16 cellular contexts compared by ENCODE assay signal in the genomic region with DNA sequence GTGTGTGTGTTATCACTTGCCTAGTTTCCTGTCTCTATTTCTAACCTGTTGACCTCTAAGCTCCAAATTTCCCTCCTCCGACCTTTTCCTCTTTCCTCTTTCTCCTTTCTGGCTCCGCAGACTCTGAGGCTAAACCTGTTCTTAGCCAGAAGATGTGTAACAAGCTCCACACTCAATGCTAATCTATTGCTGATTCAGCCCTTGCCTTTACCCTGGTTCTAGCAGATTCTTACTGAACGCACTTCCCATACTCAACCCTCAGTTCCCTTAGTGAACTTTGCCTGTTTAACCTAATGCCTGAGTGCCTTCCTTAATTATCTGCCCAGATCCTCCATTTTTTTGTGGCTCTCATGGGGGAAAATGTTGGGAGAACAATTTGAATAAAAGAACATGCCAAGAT. TPM values are rescaled to one million over a fixed set of nuclear protein-coding genes. Genes with fewer than 3 reads are reported as not detected.
A peak's percentile ranks its signal among the peaks of the same experiment; 100 is the strongest.
DNase-seq lines count a peak whose midpoint lies in the region; ATAC-seq, FAIRE-seq and TF ChIP-seq lines count a peak whose summit lies in the region.
"Had no signal": no experiment of that assay in that cellular context is flagged by ENCODE, and none has a peak within 500 bp of the region (broad histone marks: within the 10 kb centered on the region; RNA-seq: fewer than 3 reads in every experiment).

No MANE protein-coding gene starts in this region.

- H3K27me3 ChIP-seq in right lobe of liver (no peaks in the 10 kb centered on the region), HepG2 (ENCODE audit: control insufficient read depth in 1 of 2, insufficient read depth in 2 of 2, low read length in 2 of 2) (no peaks in the 10 kb centered on the region; a peak in 1 of 5 replicates), lower lobe of right lung (ENCODE audit: low read depth) (no peaks in the 10 kb centered on the region)
- H3K27me3 ChIP-seq: gastroesophageal sphincter had no signal

- TF ChIP-seq EP300 in HepG2 (IDR thresholded peaks at IDR 0.05; ENCODE audit: low read depth in 2 of 2, low read length in 2 of 2) (no peak), HepG2 (CRISPR knock-in tag; IDR thresholded peaks at IDR 0.05; ENCODE audit: borderline replicate concordance) (no peak)

- H3K9me3 ChIP-seq in right lobe of liver, result no peaks in the 10 kb centered on the region
- H3K9me3 ChIP-seq in HepG2 (ENCODE audit: low read length), result no peaks in the 10 kb centered on the region
- H3K9me3 ChIP-seq in lower lobe of right lung, result no peaks in the 10 kb centered on the region
- H3K9me3 ChIP-seq: A549, gastroesophageal sphincter had no signal

- no peaks in the 10 kb centered on the region for H3K79me2 ChIP-seq in HepG2 (ENCODE audit: insufficient read depth, low read length)

- no peak overlapping the region for H3K27ac ChIP-seq in right lobe of liver
- no peak overlapping the region for H3K27ac ChIP-seq in HepG2 (ENCODE audit: extremely low read length, insufficient read depth, low read length)
- H3K27ac ChIP-seq in VCaP, result peak overlapping the region; percentile 49
- H3K27ac ChIP-seq in lower lobe of right lung, result no peak overlapping the region
- H3K27ac ChIP-seq: A549, gastroesophageal sphincter, KMS-11 had no signal

- no peak overlapping the region for H2AFZ ChIP-seq in HepG2 (ENCODE audit: low read length)

- no peaks in the 10 kb centered on the region for H3K9me3 Mint-ChIP-seq in activated naive CD4-positive, alpha-beta T cell treated with anti-CD3 and anti-CD28 coated beads, Interleukin-2, amount 50 U/mL, for 72 hours

- no peak overlapping the region for H3K9ac ChIP-seq in HepG2 (ENCODE audit: insufficient read depth, low read depth, low read length)
- H3K9ac ChIP-seq: KMS-11 had no signal

- WGBS in right lobe of liver (ENCODE audit: insufficient coverage, low coverage, low lambda C conversion rate, missing lambda C conversion rate), result 17% methylated on average over 3 of the region's 3 CpGs
- 44% methylated on average over 3 of the region's 3 CpGs for whole genome bisulfite sequencing in HepG2 (ENCODE audit: low lambda C conversion rate)

- H3K4me2 ChIP-seq in HepG2 (ENCODE audit: low read depth, low read length), result no peak overlapping the region
- H3K4me2 ChIP-seq: KMS-11 had no signal

- POLR2A ChIA-PET in HepG2 (lab: Yijun Ruan, JAX), result no interaction called here

- H3K4me1 ChIP-seq in right lobe of liver (peaks cover 0 to 7% (median 2%) of the 10 kb centered on the region in 4 donors), HepG2 (ENCODE audit: insufficient read depth, low read length) (peaks cover 3% of the 10 kb centered on the region; the same call in 1 of the 2 replicates), lower lobe of right lung (peaks cover 4% of the 10 kb centered on the region)
- H3K4me1 ChIP-seq: A549 had no signal

- DNase-seq in right lobe of liver (no peak), HepG2 (ENCODE audit: low spot score) (no peak), lower lobe of right lung (no peak), HPDE6-E6E7 (ENCODE audit: extremely low spot score) (no peak), left colon (no peak)
- no peak for DNase-seq in activated naive CD4-positive, alpha-beta T cell treated with anti-CD3 and anti-CD28 coated beads, Interleukin-2, amount 50 U/mL, for 72 hours (ENCODE audit: low spot score in 2 of 2)
- DNase-seq: activated CD8-positive, alpha-beta memory T cell treated with anti-CD3 and anti-CD28 coated beads, Interleukin-2, amount 50 U/mL, for 4 hours; effector CD4-positive, alpha-beta T cell; NCI-H187 treated with DMSO at 0.1 percent for 48 hours; occipital lobe had no signal

- CTCF ChIA-PET in HepG2 (lab: Yijun Ruan, JAX; ENCODE audit: low intra/inter-chr PET ratio, low total read pairs), result no interaction called here

- H3K4me3 ChIP-seq in right lobe of liver (no peak overlapping the region), HepG2 (replicated peaks in 1 of 3; ENCODE audit: insufficient read depth in 1 of 3, low read depth in 2 of 3, low read length in 3 of 3) (no peak overlapping the region), lower lobe of right lung (no peak overlapping the region)
- H3K4me3 ChIP-seq: A549, gastroesophageal sphincter had no signal

- FAIRE-seq in HepG2 (lab: Jason Lieb, UNC), result no peak
- FAIRE-seq: A549, keratinocyte had no signal

- no peaks in the 10 kb centered on the region for H3K36me3 Mint-ChIP-seq in activated naive CD4-positive, alpha-beta T cell treated with anti-CD3 and anti-CD28 coated beads, Interleukin-2, amount 50 U/mL, for 72 hours

- H3K36me3 ChIP-seq in right lobe of liver (no peaks in the 10 kb centered on the region), HepG2 (replicated peaks in 1 of 2; ENCODE audit: control insufficient read depth in 1 of 2, insufficient read depth in 2 of 2, low read length in 2 of 2) (no peaks in the 10 kb centered on the region; a peak in 1 of 5 replicates), lower lobe of right lung (no peaks in the 10 kb centered on the region)
- H3K36me3 ChIP-seq: gastroesophageal sphincter had no signal

- peak; percentile 42 to 65 (median 58) for ATAC-seq in right lobe of liver
- ATAC-seq in HepG2, result no peak
- ATAC-seq in lower lobe of right lung, result peak; percentile 42 to 66
- no peak for ATAC-seq in left colon
- ATAC-seq in GM21619 (IDR thresholded peaks at IDR 0.05; ENCODE audit: unreplicated experiment), result no peak
- ATAC-seq in activated naive CD4-positive, alpha-beta T cell treated with anti-CD3 and anti-CD28 coated beads, Interleukin-2, amount 50 U/mL, for 72 hours, result no peak
- ATAC-seq: gastroesophageal sphincter had no signal

- in situ Hi-C loops in HepG2 (cut with HindIII; ENCODE audit: extremely low pct_ligation_motif_present, low pct_unique_long_range_greater_than_20kb), result no loop called here

- TF ChIP-seq CTCF in right lobe of liver (IDR thresholded peaks at IDR 0.05), result no peak
- TF ChIP-seq CTCF in HepG2 (CRISPR knock-in tag; IDR thresholded peaks at IDR 0.05), result no peak
- no peak for TF ChIP-seq CTCF in VCaP (conservative IDR thresholded peaks at IDR 0.05)
- no peak for TF ChIP-seq CTCF in lower lobe of right lung (IDR thresholded peaks at IDR 0.05)

- H3K27ac Mint-ChIP-seq in activated naive CD4-positive, alpha-beta T cell treated with anti-CD3 and anti-CD28 coated beads, Interleukin-2, amount 50 U/mL, for 72 hours, result no peak overlapping the region

- BruUV-seq in HepG2 (replicated peaks; lab: Mats Ljungman, UMichigan), result no TSS peak

- TF ChIP-seq POLR2A in right lobe of liver (IDR thresholded peaks at IDR 0.05), result no peak
- TF ChIP-seq POLR2A in HepG2 (IDR thresholded peaks at IDR 0.05; ENCODE audit: insufficient read depth in 1 of 2, low read depth in 2 of 2, low read length in 2 of 2), result no peak

- H4K20me1 ChIP-seq in HepG2 (ENCODE audit: insufficient read depth, low read length), result no peaks in the 10 kb centered on the region

- no peak for TF ChIP-seq RAD21 in HepG2 (CRISPR knock-in tag; IDR thresholded peaks at IDR 0.05)

- intact Hi-C loops in right lobe of liver (cut with DNase I) (no loop called here), HepG2 (cut with micrococcal nuclease; ENCODE audit: unreplicated experiment) (no loop called here), lower lobe of right lung (cut with DNase I) (no loop called here), left colon (cut with DNase I, micrococcal nuclease) (no loop called here)

TF ChIP-seq in HepG2, 621 proteins besides CTCF, POLR2A, EP300 and RAD21 (continues in another document):
- TF ChIP-seq ZNF512 (CRISPR knock-in tag; IDR thresholded peaks at IDR 0.05) (no peak), KDM3A (CRISPR knock-in tag; IDR thresholded peaks at IDR 0.05; ENCODE audit: low read depth) (no peak), MED13 (CRISPR knock-in tag; IDR thresholded peaks at IDR 0.05) (no peak), NFYC (CRISPR knock-in tag; IDR thresholded peaks at IDR 0.05) (no peak), ZNF383 (CRISPR knock-in tag; IDR thresholded peaks at IDR 0.05; ENCODE audit: borderline replicate concordance) (no peak)

RNA-seq across cellular contexts. Expression of gene SGMS1, which starts 30.0 kb away (rescaled TPM):
- total RNA-seq in right lobe of liver (10 to 100 TPM; 13.6 to 49.8 (median 20.0) TPM), HepG2 (2016; rRNA removed; fragmentation: Illumina TruSeq; extraction: Trizol) (13.1 and 15.1 TPM in 2 replicates), lower lobe of right lung (72.3 TPM), left colon (10 to 100 TPM; 17.8 to 20.8 TPM)
- 38.8 and 42.6 TPM in 2 replicates for total RNA-seq in HepG2 (2016; cell fraction: cytosol; rRNA removed; fragmentation: Illumina TruSeq; extraction: Trizol; ENCODE audit: low read depth)
- total RNA-seq in HepG2 (2016; cell fraction: insoluble cytoplasmic fraction; rRNA removed; fragmentation: Illumina TruSeq; extraction: Trizol), result 12.0 and 16.0 TPM in 2 replicates
- total RNA-seq in HepG2 (2016; cell fraction: membrane; rRNA removed; fragmentation: Illumina TruSeq; extraction: Trizol), result 15.3 and 19.7 TPM in 2 replicates
- total RNA-seq in HepG2 (2016; cell fraction: nucleus; rRNA removed; fragmentation: Illumina TruSeq; extraction: Trizol), result 29.3 and 32.5 TPM in 2 replicates
- 6.2 and 6.5 TPM in 2 replicates for polyA plus RNA-seq in HepG2 (2011; rRNA removed)
- 4.5 and 5.3 TPM in 2 replicates for polyA plus RNA-seq in HepG2 (2011; cell fraction: cytosol; rRNA removed)
- polyA plus RNA-seq in HepG2 (2011; cell fraction: nucleus; rRNA removed), result 7.2 and 8.6 TPM in 2 replicates
- 9.9 and 11.1 TPM in 2 replicates for polyA plus RNA-seq in HepG2 (2012)
- 1.4 and 1.7 TPM in 2 replicates for polyA plus RNA-seq in HepG2 (2016; cell fraction: cytosol; fragmentation: Illumina TruSeq; extraction: Trizol; ENCODE audit: low read depth)
- 9.2 and 10.6 TPM in 2 replicates for polyA plus RNA-seq in HepG2 (2016; cell fraction: insoluble cytoplasmic fraction; fragmentation: Illumina TruSeq; extraction: Trizol; ENCODE audit: low read depth)
- polyA plus RNA-seq in HepG2 (2016; cell fraction: membrane; fragmentation: Illumina TruSeq; extraction: Trizol; ENCODE audit: low read depth), result 4.5 and 5.4 TPM in 2 replicates
- 10.6 and 13.6 TPM in 2 replicates for polyA plus RNA-seq in HepG2 (2016; cell fraction: nucleus; fragmentation: Illumina TruSeq; extraction: Trizol; ENCODE audit: insufficient read depth, low read depth)
- polyA minus RNA-seq in HepG2 (2011; rRNA and poly(A)+ RNA removed; ENCODE audit: low replicate concordance), result 8.4 and 35.9 TPM in 2 replicates
- 7.3 and 10.5 TPM in 2 replicates for polyA minus RNA-seq in HepG2 (2011; cell fraction: cytosol; rRNA and poly(A)+ RNA removed)
- polyA minus RNA-seq in HepG2 (2011; cell fraction: nucleus; rRNA and poly(A)+ RNA removed), result 55.9 and 58.2 TPM in 2 replicates
- 10 to 100 TPM in 1 of 2 donors, 1 to 10 TPM in 1; 8.1 to 11.2 TPM for total RNA-seq in activated naive CD4-positive, alpha-beta T cell treated with anti-CD3 and anti-CD28 coated beads, Interleukin-2, amount 50 U/mL, for 72 hours

Comparison
In these comparisons a context has a peak if more than half of its experiments do, and no peak if none do; other contexts are left out.
1. ATAC-seq: peak in right lobe of liver (4 of 4) and lower lobe of right lung (2 of 2); none in HepG2 (single experiment), left colon (single experiment), GM21619 (single experiment) and activated naive CD4-positive, alpha-beta T cell treated with anti-CD3 and anti-CD28 coated beads, Interleukin-2, amount 50 U/mL, for 72 hours (0 of 2).